Comparison of ENCODE assay signal across 17 cellular contexts in the genomic region with DNA sequence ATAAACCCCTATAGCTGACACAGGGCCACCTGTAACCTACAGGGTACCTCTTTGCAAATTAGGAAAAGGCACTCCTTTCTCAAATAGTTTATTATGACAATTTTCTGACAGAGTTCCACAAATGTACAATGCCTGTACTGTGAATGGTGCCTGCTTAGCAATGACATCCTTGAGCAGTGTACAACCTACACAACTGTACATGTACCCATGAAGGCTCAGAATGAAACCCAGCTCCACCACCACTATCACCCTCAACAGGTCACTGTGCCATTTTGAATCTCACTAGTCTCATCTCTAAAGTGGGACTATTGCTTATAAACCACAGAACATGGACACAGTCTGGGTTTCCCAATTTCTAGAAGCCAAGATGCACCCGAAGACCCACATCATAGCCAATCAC.
"Had no signal": no experiment of that assay in that cellular context is flagged by ENCODE, and none has a peak within 500 bp of the region (broad histone marks: within the 10 kb centered on the region; RNA-seq: fewer than 3 reads in every experiment).

No MANE protein-coding gene starts in this region.

- H3K27ac Mint-ChIP-seq: activated naive CD4-positive, alpha-beta T cell treated with anti-CD3 and anti-CD28 coated beads, Interleukin-2, amount 50 U/mL, for 24 hours; activated T-helper 17 cell treated with anti-CD3 and anti-CD28 coated beads, Interleukin-2, amount 50 U/mL, for 72 hours had no signal

- H3K27me3 ChIP-seq: colonic mucosa, right lobe of liver, SJCRH30, upper lobe of left lung had no signal

- H3K9me3 Mint-ChIP-seq: activated naive CD4-positive, alpha-beta T cell treated with anti-CD3 and anti-CD28 coated beads, Interleukin-2, amount 50 U/mL, for 24 hours; activated T-helper 17 cell treated with anti-CD3 and anti-CD28 coated beads, Interleukin-2, amount 50 U/mL, for 72 hours had no signal

- ATAC-seq: activated T-helper 17 cell treated with anti-CD3 and anti-CD28 coated beads, Interleukin-2, amount 50 U/mL, for 72 hours; lower lobe of right lung; right lobe of liver had no signal

- DNase-seq: activated CD4-positive, alpha-beta T cell treated with anti-CD3 and anti-CD28 coated beads for 4 hours; activated CD8-positive, alpha-beta memory T cell treated with anti-CD3 and anti-CD28 coated beads for 24 hours; caudate nucleus; colonic mucosa; effector CD8-positive, alpha-beta T cell; hypothalamus; lower lobe of right lung; midbrain; right lobe of liver; SJCRH30; stimulated activated CD4-positive, alpha-beta T cell treated with anti-CD3 and anti-CD28 coated beads, Interleukin-2, amount 100 ng/mL, for 24 hours; stimulated activated naive CD4-positive, alpha-beta T cell; substantia nigra; T1000; upper lobe of left lung had no signal

- H3K27ac ChIP-seq: colonic mucosa, lower lobe of right lung, right lobe of liver, SJCRH30, upper lobe of left lung had no signal

- H3K36me3 ChIP-seq: colonic mucosa had no signal

- H3K9me3 ChIP-seq: colonic mucosa, lower lobe of right lung, right lobe of liver, SJCRH30, upper lobe of left lung had no signal

- H3K4me1 ChIP-seq: right lobe of liver, SJCRH30 had no signal

- H3K4me3 ChIP-seq: colonic mucosa, lower lobe of right lung, right lobe of liver, SJCRH30, upper lobe of left lung had no signal
